Comparison of ENCODE assay signal across 1 cellular context in the genomic region with DNA sequence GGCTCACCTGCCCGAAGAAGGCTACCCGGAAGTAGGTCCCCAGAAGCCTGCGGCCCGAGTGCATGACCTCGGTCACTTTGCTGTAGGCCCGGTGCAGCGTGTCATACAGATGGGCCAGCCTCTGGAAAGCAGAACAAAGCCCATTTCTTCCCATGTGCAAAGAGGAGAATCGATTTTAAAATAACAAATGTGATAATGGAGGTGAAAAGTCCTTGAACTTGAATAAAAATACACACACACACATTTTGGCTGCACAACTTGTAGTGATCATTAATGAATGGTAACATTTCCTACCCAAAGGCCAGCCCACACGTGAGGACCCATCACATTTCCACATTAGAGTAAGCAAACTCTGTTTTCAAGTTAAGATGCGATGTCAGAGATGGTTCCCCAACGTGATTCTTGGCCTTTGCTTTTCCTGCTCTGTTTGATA.
TF ChIP-seq lines count a peak whose summit lies in the region.

No MANE protein-coding gene starts in this region.

TF ChIP-seq in WTC11, 78 proteins besides CTCF, POLR2A, EP300 and RAD21 (continued from another document):
- TF ChIP-seq, protein P1, sequence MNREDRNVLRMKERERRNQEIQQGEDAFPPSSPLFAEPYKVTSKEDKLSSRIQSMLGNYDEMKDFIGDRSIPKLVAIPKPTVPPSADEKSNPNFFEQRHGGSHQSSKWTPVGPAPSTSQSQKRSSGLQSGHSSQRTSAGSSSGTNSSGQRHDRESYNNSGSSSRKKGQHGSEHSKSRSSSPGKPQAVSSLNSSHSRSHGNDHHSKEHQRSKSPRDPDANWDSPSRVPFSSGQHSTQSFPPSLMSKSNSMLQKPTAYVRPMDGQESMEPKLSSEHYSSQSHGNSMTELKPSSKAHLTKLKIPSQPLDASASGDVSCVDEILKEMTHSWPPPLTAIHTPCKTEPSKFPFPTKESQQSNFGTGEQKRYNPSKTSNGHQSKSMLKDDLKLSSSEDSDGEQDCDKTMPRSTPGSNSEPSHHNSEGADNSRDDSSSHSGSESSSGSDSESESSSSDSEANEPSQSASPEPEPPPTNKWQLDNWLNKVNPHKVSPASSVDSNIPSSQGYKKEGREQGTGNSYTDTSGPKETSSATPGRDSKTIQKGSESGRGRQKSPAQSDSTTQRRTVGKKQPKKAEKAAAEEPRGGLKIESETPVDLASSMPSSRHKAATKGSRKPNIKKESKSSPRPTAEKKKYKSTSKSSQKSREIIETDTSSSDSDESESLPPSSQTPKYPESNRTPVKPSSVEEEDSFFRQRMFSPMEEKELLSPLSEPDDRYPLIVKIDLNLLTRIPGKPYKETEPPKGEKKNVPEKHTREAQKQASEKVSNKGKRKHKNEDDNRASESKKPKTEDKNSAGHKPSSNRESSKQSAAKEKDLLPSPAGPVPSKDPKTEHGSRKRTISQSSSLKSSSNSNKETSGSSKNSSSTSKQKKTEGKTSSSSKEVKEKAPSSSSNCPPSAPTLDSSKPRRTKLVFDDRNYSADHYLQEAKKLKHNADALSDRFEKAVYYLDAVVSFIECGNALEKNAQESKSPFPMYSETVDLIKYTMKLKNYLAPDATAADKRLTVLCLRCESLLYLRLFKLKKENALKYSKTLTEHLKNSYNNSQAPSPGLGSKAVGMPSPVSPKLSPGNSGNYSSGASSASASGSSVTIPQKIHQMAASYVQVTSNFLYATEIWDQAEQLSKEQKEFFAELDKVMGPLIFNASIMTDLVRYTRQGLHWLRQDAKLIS (CRISPR knock-in tag; IDR thresholded peaks at IDR 0.05; ENCODE audit: borderline replicate concordance) = no peak
- TF ChIP-seq, protein P2, sequence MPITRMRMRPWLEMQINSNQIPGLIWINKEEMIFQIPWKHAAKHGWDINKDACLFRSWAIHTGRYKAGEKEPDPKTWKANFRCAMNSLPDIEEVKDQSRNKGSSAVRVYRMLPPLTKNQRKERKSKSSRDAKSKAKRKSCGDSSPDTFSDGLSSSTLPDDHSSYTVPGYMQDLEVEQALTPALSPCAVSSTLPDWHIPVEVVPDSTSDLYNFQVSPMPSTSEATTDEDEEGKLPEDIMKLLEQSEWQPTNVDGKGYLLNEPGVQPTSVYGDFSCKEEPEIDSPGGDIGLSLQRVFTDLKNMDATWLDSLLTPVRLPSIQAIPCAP (CRISPR knock-in tag; IDR thresholded peaks at IDR 0.05) = no peak
- TF ChIP-seq, protein P3, sequence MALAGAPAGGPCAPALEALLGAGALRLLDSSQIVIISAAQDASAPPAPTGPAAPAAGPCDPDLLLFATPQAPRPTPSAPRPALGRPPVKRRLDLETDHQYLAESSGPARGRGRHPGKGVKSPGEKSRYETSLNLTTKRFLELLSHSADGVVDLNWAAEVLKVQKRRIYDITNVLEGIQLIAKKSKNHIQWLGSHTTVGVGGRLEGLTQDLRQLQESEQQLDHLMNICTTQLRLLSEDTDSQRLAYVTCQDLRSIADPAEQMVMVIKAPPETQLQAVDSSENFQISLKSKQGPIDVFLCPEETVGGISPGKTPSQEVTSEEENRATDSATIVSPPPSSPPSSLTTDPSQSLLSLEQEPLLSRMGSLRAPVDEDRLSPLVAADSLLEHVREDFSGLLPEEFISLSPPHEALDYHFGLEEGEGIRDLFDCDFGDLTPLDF (CRISPR knock-in tag; IDR thresholded peaks at IDR 0.05) = no peak
TF ChIP-seq in WTC11: peak in this region for 0.
